ENCODE assay signal across 18 cellular contexts in the genomic region with DNA sequence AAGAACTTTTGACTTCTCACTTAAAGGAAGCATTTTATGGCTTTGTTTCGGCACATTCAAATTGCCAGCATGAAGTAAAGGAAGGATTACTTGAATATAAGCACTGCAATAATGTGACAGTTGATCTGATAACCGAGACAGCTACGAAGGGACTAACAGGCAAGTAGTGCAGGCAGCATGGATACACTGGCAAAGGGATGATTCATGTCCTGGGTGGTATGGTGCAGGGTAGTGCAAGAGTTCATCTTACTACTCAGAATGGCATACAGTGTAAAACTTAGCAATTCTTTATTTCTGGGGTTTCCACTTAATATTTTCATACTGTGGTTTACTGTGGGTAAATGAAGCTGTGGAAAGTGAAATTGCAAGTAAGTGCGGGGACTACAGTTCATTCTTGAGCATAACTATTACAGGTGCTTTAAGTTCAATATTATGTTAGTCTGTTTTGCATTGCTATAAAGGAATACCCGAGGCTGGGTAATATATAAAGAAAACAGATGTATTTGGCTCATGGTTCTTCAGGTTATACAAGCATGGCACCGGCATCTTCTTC.
A peak's percentile ranks its signal among the peaks of the same experiment; 100 is the strongest.
DNase-seq lines count a peak whose midpoint lies in the region; ATAC-seq lines count a peak whose summit lies in the region.
"Had no signal": no experiment of that assay in that cellular context is flagged by ENCODE, and none has a peak within 500 bp of the region (broad histone marks: within the 10 kb centered on the region; RNA-seq: fewer than 3 reads in every experiment).

No MANE protein-coding gene starts in this region.

- H3K4me3 Mint-ChIP-seq in activated CD8-positive, alpha-beta T cell treated with anti-CD3 and anti-CD28 coated beads, Interleukin-2, amount 10 ng/mL, durations not matched to agents 7 days and 5 days: no peak overlapping the region
- H3K4me3 Mint-ChIP-seq: nephron progenitor cell; T-helper 2 cell treated with Interferon-gamma antibody and Interleukin-4, amounts not matched to agents 5 μg/mL and 100 μg/mL, for 36 hours had no signal

- ATAC-seq in GM18861 (IDR thresholded peaks at IDR 0.05; ENCODE audit: unreplicated experiment) (peak; percentile 34), HG02870 (IDR thresholded peaks at IDR 0.05; ENCODE audit: unreplicated experiment) (peak; percentile 58), HG03095 (IDR thresholded peaks at IDR 0.05; ENCODE audit: unreplicated experiment) (no peak), Right ventricle myocardium inferior (no peak)
- no peak for ATAC-seq in activated CD8-positive, alpha-beta T cell treated with anti-CD3 and anti-CD28 coated beads, Interleukin-2, amount 10 ng/mL, durations not matched to agents 7 days and 5 days
- ATAC-seq: psoas muscle had no signal

- intact Hi-C loops in Right ventricle myocardium inferior (cut with DNase I): no loop called here

- H3K36me3 Mint-ChIP-seq in activated CD8-positive, alpha-beta T cell treated with anti-CD3 and anti-CD28 coated beads, Interleukin-2, amount 10 ng/mL, durations not matched to agents 7 days and 5 days (ENCODE audit: low read depth): no peaks in the 10 kb centered on the region

- POLR2A ChIA-PET in activated CD8-positive, alpha-beta T cell treated with anti-CD3 and anti-CD28 coated beads, Interleukin-2, amount 10 ng/mL, durations not matched to agents 7 days and 5 days (lab: Charles Lee): no interaction called here

- H3K9me3 Mint-ChIP-seq in activated CD8-positive, alpha-beta T cell treated with anti-CD3 and anti-CD28 coated beads, Interleukin-2, amount 10 ng/mL, durations not matched to agents 7 days and 5 days (ENCODE audit: insufficient read depth): no peaks in the 10 kb centered on the region
- H3K9me3 Mint-ChIP-seq: nephron progenitor cell; T-helper 2 cell treated with Interferon-gamma antibody and Interleukin-4, amounts not matched to agents 5 μg/mL and 100 μg/mL, for 36 hours had no signal

- CTCF ChIA-PET in activated CD8-positive, alpha-beta T cell treated with anti-CD3 and anti-CD28 coated beads, Interleukin-2, amount 10 ng/mL, durations not matched to agents 7 days and 5 days (lab: Charles Lee): no interaction called here

- H3K4me1 Mint-ChIP-seq in activated CD8-positive, alpha-beta T cell treated with anti-CD3 and anti-CD28 coated beads, Interleukin-2, amount 10 ng/mL, durations not matched to agents 7 days and 5 days (ENCODE audit: low read depth): no peaks in the 10 kb centered on the region

- DNase-seq in RPMI7951 (ENCODE audit: low read depth) (peak; percentile 9), SKM-1 treated with dmso at 0.1 percent for 144 hours (lab: John Stamatoyannopoulos, UW; ENCODE audit: unreplicated experiment) (no peak), Right ventricle myocardium inferior (ENCODE audit: missing footprints) (no peak)
- no peak for DNase-seq in activated CD8-positive, alpha-beta T cell treated with anti-CD3 and anti-CD28 coated beads, Interleukin-2, amount 10 ng/mL, durations not matched to agents 7 days and 5 days
- DNase-seq: activated effector memory CD4-positive, alpha-beta T cell treated with Interleukin-2 at 50 U/mL for 16 hours; adrenal gland; DMS 273 treated with DMSO at 0.1 percent for 48 hours; hypothalamus; mesenchymal stem cell; NCI-H1417 treated with DMSO at 0.1 percent for 48 hours; nephron progenitor cell; psoas muscle; SHP77; spleen had no signal

- H3K27ac Mint-ChIP-seq in activated CD8-positive, alpha-beta T cell treated with anti-CD3 and anti-CD28 coated beads, Interleukin-2, amount 10 ng/mL, durations not matched to agents 7 days and 5 days: no peak overlapping the region
- H3K27ac Mint-ChIP-seq: nephron progenitor cell; T-helper 2 cell treated with Interferon-gamma antibody and Interleukin-4, amounts not matched to agents 5 μg/mL and 100 μg/mL, for 36 hours had no signal

- no peaks in the 10 kb centered on the region for H3K27me3 Mint-ChIP-seq in activated CD8-positive, alpha-beta T cell treated with anti-CD3 and anti-CD28 coated beads, Interleukin-2, amount 10 ng/mL, durations not matched to agents 7 days and 5 days (ENCODE audit: low read depth)

Comparison
In these comparisons a context has a peak if more than half of its experiments do, and no peak if none do; other contexts are left out.
1. ATAC-seq: peak in GM18861 (single experiment) and HG02870 (single experiment); none in HG03095 (single experiment), activated CD8-positive, alpha-beta T cell treated with anti-CD3 and anti-CD28 coated beads, Interleukin-2, amount 10 ng/mL, durations not matched to agents 7 days and 5 days (single experiment) and Right ventricle myocardium inferior (single experiment).